In genomic region chr10:87817291-87817872, GRCh38 we compare ENCODE assay signal across 8 cellular contexts. TPM values are rescaled to one million over a fixed set of nuclear protein-coding genes. Genes with fewer than 3 reads are reported as not detected.
DNase-seq lines count a peak whose midpoint lies in the region; ATAC-seq, FAIRE-seq and TF ChIP-seq lines count a peak whose summit lies in the region.

No MANE protein-coding gene starts in this region.

- peak; percentile 40 for DNase-seq in ELR (ENCODE audit: low read depth)
- peak; percentile 23 for DNase-seq in LNCaP clone FGC (ENCODE audit: low read depth)
- peak in 1 of 4 experiments; percentile 5 for DNase-seq in K562 (ENCODE audit: extremely low read depth in 1 of 4, low spot score in 3 of 4)
- DNase-seq in HepG2 (ENCODE audit: low spot score) = peak; percentile 9
- peak in 1 of 2 donors; percentile 5 for DNase-seq in tibial nerve (ENCODE audit: low spot score in 2 of 2)
- no peak for DNase-seq in GM03348 (ENCODE audit: low spot score)
- no peak for DNase-seq in A172 (ENCODE audit: low spot score)

- peak overlapping the region; percentile 85 to 93 for H3K9ac ChIP-seq in K562 (ENCODE audit: insufficient read depth in 1 of 2, low read depth in 2 of 2, low read length in 2 of 2)
- peak overlapping the region; percentile 90 for H3K9ac ChIP-seq in HepG2 (ENCODE audit: insufficient read depth, low read depth, low read length)

- in situ Hi-C loops in K562 (cut with MboI) = no loop called here
- in situ Hi-C loops in HepG2 (cut with HindIII; ENCODE audit: extremely low pct_ligation_motif_present, low pct_unique_long_range_greater_than_20kb) = no loop called here

- TF ChIP-seq CTCF in LNCaP clone FGC (IDR thresholded peaks at IDR 0.05; ENCODE audit: control insufficient read depth, extremely low read depth, insufficient read depth) (no peak), K562 (IDR thresholded peaks at IDR 0.05 in 2 of 3, conservative IDR thresholded peaks at IDR 0.05 in 1 of 3; ENCODE audit: insufficient read depth in 2 of 3, low read depth in 1 of 3, low read length in 3 of 3) (no peak), HepG2 (CRISPR knock-in tag; IDR thresholded peaks at IDR 0.05) (no peak), tibial nerve (IDR thresholded peaks at IDR 0.05) (no peak)

- H3K79me2 ChIP-seq in K562 (ENCODE audit: control insufficient read depth, insufficient read depth, low read length) (peaks cover 55% of the 10 kb centered on the region), HepG2 (ENCODE audit: insufficient read depth, low read length) (peaks cover 55% of the 10 kb centered on the region)

- H2AFZ ChIP-seq in K562 (ENCODE audit: low read depth, low read length) = peak overlapping the region; percentile 99
- H2AFZ ChIP-seq in HepG2 (ENCODE audit: low read length) = no peak overlapping the region

- POLR2A ChIA-PET in K562 (lab: Yijun Ruan, JAX) = interaction anchor here (1.3 to 2.3 kb wide), 2 partner anchors 10 to 16 kb away, joined by 4 to 11 read pairs; no protein-coding TSS in a partner anchor
- POLR2A ChIA-PET in HepG2 (lab: Yijun Ruan, JAX) = interaction anchor here (0.7 to 2.9 kb wide), 5 partner anchors 11 to 313 kb away, joined by 3 to 31 read pairs (median 6); partner anchors contain the start of genes KLLN, MINPP1 and PTEN

- CTCF ChIA-PET in K562 (lab: Yijun Ruan, JAX; ENCODE audit: low intra/inter-chr PET ratio) (interaction anchor here (1.1 kb wide), 1 partner anchor 48 kb away, joined by 3 read pairs; no protein-coding TSS in a partner anchor), HepG2 (lab: Yijun Ruan, JAX; ENCODE audit: low intra/inter-chr PET ratio, low total read pairs) (no interaction called here)

- TF ChIP-seq RAD21 in K562 (CRISPR knock-in tag; conservative IDR thresholded peaks at IDR 0.05 in 1 of 2, IDR thresholded peaks at IDR 0.05 in 1 of 2) = no peak
- TF ChIP-seq RAD21 in HepG2 (CRISPR knock-in tag; IDR thresholded peaks at IDR 0.05) = no peak

- H3K4me2 ChIP-seq in K562 (ENCODE audit: insufficient read depth, low read length) (peak overlapping the region; percentile 98), HepG2 (ENCODE audit: low read depth, low read length) (peak overlapping the region; percentile 94)

- H3K27me3 ChIP-seq in K562 (ENCODE audit: control insufficient read depth in 2 of 2, insufficient read depth in 2 of 2, low read length in 2 of 2) (no peaks in the 10 kb centered on the region), HepG2 (ENCODE audit: control insufficient read depth in 1 of 2, insufficient read depth in 2 of 2, low read length in 2 of 2) (no peaks in the 10 kb centered on the region; a peak in 1 of 5 replicates), tibial nerve (no peaks in the 10 kb centered on the region)

- H3K4me3 ChIP-seq in LNCaP clone FGC (ENCODE audit: low read depth, low read length) = peak overlapping the region; percentile 74
- H3K4me3 ChIP-seq in K562 = peak overlapping the region; percentile 49
- peak overlapping the region; percentile 76 to 85 (median 78) for H3K4me3 ChIP-seq in HepG2 (replicated peaks in 1 of 3; ENCODE audit: insufficient read depth in 1 of 3, low read depth in 2 of 3, low read length in 3 of 3)
- peak overlapping the region; percentile 64 to 85 (median 70) for H3K4me3 ChIP-seq in tibial nerve

- FAIRE-seq in K562 (lab: Jason Lieb, UNC) (peak; percentile 29), HepG2 (lab: Jason Lieb, UNC) (no peak)

- ATAC-seq in GM21529 (IDR thresholded peaks at IDR 0.05; ENCODE audit: unreplicated experiment) (peak; percentile 8), K562 (peak; percentile 59), HepG2 (peak; percentile 58)

- no peaks in the 10 kb centered on the region; the same call in 1 of the 2 replicates for H4K20me1 ChIP-seq in K562 (replicated peaks; ENCODE audit: control insufficient read depth, insufficient read depth, low read length)
- H4K20me1 ChIP-seq in HepG2 (ENCODE audit: insufficient read depth, low read length) = peaks cover 20% of the 10 kb centered on the region; the same call in 1 of the 2 replicates

- peaks cover 22% of the 10 kb centered on the region for H3K36me3 ChIP-seq in K562 (ENCODE audit: control insufficient read depth, insufficient read depth, low read length)
- H3K36me3 ChIP-seq in HepG2 (replicated peaks in 1 of 2; ENCODE audit: control insufficient read depth in 1 of 2, insufficient read depth in 2 of 2, low read length in 2 of 2) = peaks cover 2 to 4% of the 10 kb centered on the region in 2 experiments; a peak in 2 of 5 replicates
- H3K36me3 ChIP-seq in tibial nerve = peaks cover 0 to 4% (median 0%) of the 10 kb centered on the region in 3 donors

- H3K9me3 ChIP-seq in K562 (replicated peaks; ENCODE audit: control insufficient read depth, insufficient read depth, low read depth, low read length) = no peaks in the 10 kb centered on the region
- H3K9me3 ChIP-seq in HepG2 (ENCODE audit: low read length) = no peaks in the 10 kb centered on the region
- H3K9me3 ChIP-seq in tibial nerve = no peaks in the 10 kb centered on the region

- WGBS in K562 (ENCODE audit: insufficient coverage, low coverage, missing lambda C conversion rate) = under 1% methylated on average over 18 of the region's 19 CpGs
- WGBS in HepG2 (ENCODE audit: low lambda C conversion rate) = 1% methylated on average over 19 of the region's 19 CpGs
- 4% methylated on average over 19 of the region's 19 CpGs for WGBS in tibial nerve, 2 donors

- BruUV-seq in K562 (replicated peaks; lab: Mats Ljungman, UMichigan) (TSS peak; percentile 46), HepG2 (replicated peaks; lab: Mats Ljungman, UMichigan) (TSS peak; percentile 54)

- TF ChIP-seq EP300 in K562 (IDR thresholded peaks at IDR 0.05; ENCODE audit: low read length) (no peak), HepG2 (IDR thresholded peaks at IDR 0.05; ENCODE audit: low read depth in 2 of 2, low read length in 2 of 2) (no peak), HepG2 (CRISPR knock-in tag; IDR thresholded peaks at IDR 0.05; ENCODE audit: borderline replicate concordance) (no peak), tibial nerve (IDR thresholded peaks at IDR 0.05) (no peak)

- intact Hi-C loops in K562 (cut with micrococcal nuclease) (loop anchor here (5.0 kb wide), 1 partner anchor 45 kb away; the partner anchor contains the start of genes KLLN and PTEN), HepG2 (cut with micrococcal nuclease; ENCODE audit: unreplicated experiment) (no loop called here)

- H3K27ac ChIP-seq in K562 (ENCODE audit: extremely low read depth, low read depth, low read length) = peak overlapping the region; percentile 77
- H3K27ac ChIP-seq in HepG2 (ENCODE audit: extremely low read length, insufficient read depth, low read length) = peak overlapping the region; percentile 89
- peak overlapping the region; percentile 50 to 85 (median 82) for H3K27ac ChIP-seq in tibial nerve

- TF ChIP-seq POLR2A in K562 (conservative IDR thresholded peaks at IDR 0.05) (no peak), HepG2 (IDR thresholded peaks at IDR 0.05; ENCODE audit: insufficient read depth in 1 of 2, low read depth in 2 of 2, low read length in 2 of 2) (no peak), tibial nerve (IDR thresholded peaks at IDR 0.05) (no peak)

- H3K4me1 ChIP-seq in K562 (replicated peaks in 1 of 2; ENCODE audit: control insufficient read depth in 2 of 2, insufficient read depth in 2 of 2, low read length in 2 of 2) (peaks cover 3 to 5% of the 10 kb centered on the region in 2 experiments; a peak in 3 of 5 replicates), HepG2 (ENCODE audit: insufficient read depth, low read length) (peaks cover 32% of the 10 kb centered on the region), tibial nerve (peaks cover 0 to 29% (median 8%) of the 10 kb centered on the region in 4 donors)

- no peaks in the 10 kb centered on the region for H3K9me1 ChIP-seq in K562 (ENCODE audit: control insufficient read depth, insufficient read depth, low read length)

RNA-seq across cellular contexts. Expression of gene ATAD1, which starts 0.6 kb away (rescaled TPM):
- total RNA-seq in K562 (2011; cell fraction: chromatin; rRNA removed; ENCODE audit: low replicate concordance) = 26.9 and 67.3 TPM in 2 replicates
- 14.2 and 17.1 TPM in 2 replicates for total RNA-seq in K562 (2011; cell fraction: nucleolus; rRNA removed)
- 30.2 and 34.9 TPM in 2 replicates for total RNA-seq in K562 (2011; cell fraction: nucleoplasm; rRNA removed)
- total RNA-seq in K562 (2014; rRNA removed) (11.3 and 13.9 TPM in 2 replicates), K562 (2014; rRNA removed; fragmentation: Illumina TruSeq; extraction: Trizol) (33.8 and 42.0 TPM in 2 replicates), K562 (2015; rRNA removed; fragmentation: Illumina TruSeq; extraction: Trizol) (24.5 and 26.8 TPM in 2 replicates), K562 (2021) (28.9 and 33.2 TPM in 2 replicates), HepG2 (2016; rRNA removed; fragmentation: Illumina TruSeq; extraction: Trizol) (23.2 and 28.2 TPM in 2 replicates), tibial nerve (10 to 100 TPM; 21.8 to 45.9 (median 26.9) TPM)
- polyA plus RNA-seq in K562 (2011; rRNA removed) (23.6 and 30.4 TPM in 2 replicates), K562 (2014; fragmentation: Illumina TruSeq; extraction: Trizol) (21.6 and 26.8 TPM in 2 replicates), K562 (2014; fragmentation: Nextera tagmentation; extraction: Ambion mirVana) (10 to 100 TPM; 27.3 to 31.0 TPM), K562 (2014; rRNA removed) (16.9 and 18.9 TPM in 2 replicates), HepG2 (2011; rRNA removed) (13.2 and 14.9 TPM in 2 replicates)
- 4.1 and 10.3 TPM in 2 replicates for polyA plus RNA-seq in K562 (2011; cell fraction: cytosol; rRNA removed)
- 5.6 and 8.9 TPM in 2 replicates for polyA plus RNA-seq in K562 (2011; cell fraction: nucleus; rRNA removed)
- polyA plus RNA-seq in K562 (2012) = 16.8 and 18.9 TPM in 2 replicates
- polyA minus RNA-seq in K562 (2011; rRNA and poly(A)+ RNA removed) = 39.5 and 40.0 TPM in 2 replicates
- 12.5 and 15.4 TPM in 2 replicates for polyA minus RNA-seq in K562 (2011; cell fraction: cytosol; rRNA and poly(A)+ RNA removed)
- polyA minus RNA-seq in K562 (2011; cell fraction: nucleus; rRNA and poly(A)+ RNA removed) = 9.7 and 16.1 TPM in 2 replicates
- 4.1 and 4.4 TPM in 2 replicates for total RNA-seq in HepG2 (2016; cell fraction: cytosol; rRNA removed; fragmentation: Illumina TruSeq; extraction: Trizol; ENCODE audit: low read depth)
- total RNA-seq in HepG2 (2016; cell fraction: insoluble cytoplasmic fraction; rRNA removed; fragmentation: Illumina TruSeq; extraction: Trizol) = 20.5 and 28.2 TPM in 2 replicates
- 9.8 and 11.6 TPM in 2 replicates for total RNA-seq in HepG2 (2016; cell fraction: membrane; rRNA removed; fragmentation: Illumina TruSeq; extraction: Trizol)
- total RNA-seq in HepG2 (2016; cell fraction: nucleus; rRNA removed; fragmentation: Illumina TruSeq; extraction: Trizol) = 31.5 and 36.1 TPM in 2 replicates
- polyA plus RNA-seq in HepG2 (2011; cell fraction: cytosol; rRNA removed) = 5.7 and 10.9 TPM in 2 replicates
- 9.2 and 13.6 TPM in 2 replicates for polyA plus RNA-seq in HepG2 (2011; cell fraction: nucleus; rRNA removed)
- polyA plus RNA-seq in HepG2 (2012) = 28.9 and 35.5 TPM in 2 replicates
- 1.4 and 1.9 TPM in 2 replicates for polyA plus RNA-seq in HepG2 (2016; cell fraction: cytosol; fragmentation: Illumina TruSeq; extraction: Trizol; ENCODE audit: low read depth)
- 15.9 and 16.5 TPM in 2 replicates for polyA plus RNA-seq in HepG2 (2016; cell fraction: insoluble cytoplasmic fraction; fragmentation: Illumina TruSeq; extraction: Trizol; ENCODE audit: low read depth)
- 5.1 and 5.7 TPM in 2 replicates for polyA plus RNA-seq in HepG2 (2016; cell fraction: membrane; fragmentation: Illumina TruSeq; extraction: Trizol; ENCODE audit: low read depth)
- polyA plus RNA-seq in HepG2 (2016; cell fraction: nucleus; fragmentation: Illumina TruSeq; extraction: Trizol; ENCODE audit: insufficient read depth, low read depth) = 35.9 and 37.6 TPM in 2 replicates
- polyA minus RNA-seq in HepG2 (2011; rRNA and poly(A)+ RNA removed; ENCODE audit: low replicate concordance) = 8.2 and 36.0 TPM in 2 replicates
- 15.2 and 18.0 TPM in 2 replicates for polyA minus RNA-seq in HepG2 (2011; cell fraction: cytosol; rRNA and poly(A)+ RNA removed)
- polyA minus RNA-seq in HepG2 (2011; cell fraction: nucleus; rRNA and poly(A)+ RNA removed) = 45.7 and 51.8 TPM in 2 replicates
- total RNA-seq in A172 (2014; rRNA removed; shearing (Covaris generic)) = 62.9 TPM in 2 replicates

RNA-seq across cellular contexts. Expression of gene KLLN, which starts 46.0 kb away (rescaled TPM):
- total RNA-seq in K562 (2011; cell fraction: chromatin; rRNA removed; ENCODE audit: low replicate concordance) = 0.42 and 0.51 TPM in 2 replicates
- 0.39 and 0.50 TPM in 2 replicates for total RNA-seq in K562 (2011; cell fraction: nucleolus; rRNA removed)
- 0.37 and 0.84 TPM in 2 replicates for total RNA-seq in K562 (2011; cell fraction: nucleoplasm; rRNA removed)
- total RNA-seq in K562 (2014; rRNA removed) (0.09 and 0.41 TPM in 2 replicates), K562 (2014; rRNA removed; fragmentation: Illumina TruSeq; extraction: Trizol) (0.22 and 0.29 TPM in 2 replicates), K562 (2015; rRNA removed; fragmentation: Illumina TruSeq; extraction: Trizol) (0.25 and 0.34 TPM in 2 replicates), K562 (2021) (0.25 and 0.40 TPM in 2 replicates), HepG2 (2016; rRNA removed; fragmentation: Illumina TruSeq; extraction: Trizol) (0.39 and 0.44 TPM in 2 replicates), tibial nerve (1 to 10 TPM in 2 of 4 donors, under 1 TPM in 2; 0.78 to 2.2 (median 1.3) TPM)
- polyA plus RNA-seq in K562 (2011; rRNA removed) (0.07 and 0.08 TPM in 2 replicates), K562 (2014; fragmentation: Illumina TruSeq; extraction: Trizol) (0.22 and 0.29 TPM in 2 replicates), K562 (2014; fragmentation: Nextera tagmentation; extraction: Ambion mirVana) (under 1 TPM; 0.29 to 0.35 TPM), K562 (2014; rRNA removed) (0.08 and 0.32 TPM in 2 replicates), HepG2 (2011; rRNA removed) (0.08 and 0.12 TPM in 2 replicates)
- 0.10 and 0.12 TPM in 2 replicates for polyA plus RNA-seq in K562 (2011; cell fraction: cytosol; rRNA removed)
- polyA plus RNA-seq in K562 (2011; cell fraction: nucleus; rRNA removed) = 0.07 and 0.08 TPM in 2 replicates
- polyA plus RNA-seq in K562 (2012) = 0.21 and 0.44 TPM in 2 replicates
- 0.18 and 0.24 TPM in 2 replicates for polyA minus RNA-seq in K562 (2011; rRNA and poly(A)+ RNA removed)
- polyA minus RNA-seq in K562 (2011; cell fraction: cytosol; rRNA and poly(A)+ RNA removed) = not detected in 2 replicates
- polyA minus RNA-seq in K562 (2011; cell fraction: nucleus; rRNA and poly(A)+ RNA removed) = 0.54 and 0.89 TPM in 2 replicates
- total RNA-seq in HepG2 (2016; cell fraction: cytosol; rRNA removed; fragmentation: Illumina TruSeq; extraction: Trizol; ENCODE audit: low read depth) = 0.53 and 0.61 TPM in 2 replicates
- total RNA-seq in HepG2 (2016; cell fraction: insoluble cytoplasmic fraction; rRNA removed; fragmentation: Illumina TruSeq; extraction: Trizol) = 0.45 and 0.46 TPM in 2 replicates
- total RNA-seq in HepG2 (2016; cell fraction: membrane; rRNA removed; fragmentation: Illumina TruSeq; extraction: Trizol) = 0.68 and 0.76 TPM in 2 replicates
- 0.56 and 0.63 TPM in 2 replicates for total RNA-seq in HepG2 (2016; cell fraction: nucleus; rRNA removed; fragmentation: Illumina TruSeq; extraction: Trizol)
- 0.12 and 0.14 TPM in 2 replicates for polyA plus RNA-seq in HepG2 (2011; cell fraction: cytosol; rRNA removed)
- polyA plus RNA-seq in HepG2 (2011; cell fraction: nucleus; rRNA removed) = 0.19 and 0.23 TPM in 2 replicates
- polyA plus RNA-seq in HepG2 (2012) = 0.15 and 0.34 TPM in 2 replicates
- 0.06 and 0.10 TPM in 2 replicates for polyA plus RNA-seq in HepG2 (2016; cell fraction: cytosol; fragmentation: Illumina TruSeq; extraction: Trizol; ENCODE audit: low read depth)
- 0.38 and 0.51 TPM in 2 replicates for polyA plus RNA-seq in HepG2 (2016; cell fraction: insoluble cytoplasmic fraction; fragmentation: Illumina TruSeq; extraction: Trizol; ENCODE audit: low read depth)
- 0.28 and 0.29 TPM in 2 replicates for polyA plus RNA-seq in HepG2 (2016; cell fraction: membrane; fragmentation: Illumina TruSeq; extraction: Trizol; ENCODE audit: low read depth)
- polyA plus RNA-seq in HepG2 (2016; cell fraction: nucleus; fragmentation: Illumina TruSeq; extraction: Trizol; ENCODE audit: insufficient read depth, low read depth) = 0.27 TPM in 2 replicates
- 0.64 and 3.7 TPM in 2 replicates for polyA minus RNA-seq in HepG2 (2011; rRNA and poly(A)+ RNA removed; ENCODE audit: low replicate concordance)
- 0.20 and 0.35 TPM in 2 replicates for polyA minus RNA-seq in HepG2 (2011; cell fraction: cytosol; rRNA and poly(A)+ RNA removed)
- polyA minus RNA-seq in HepG2 (2011; cell fraction: nucleus; rRNA and poly(A)+ RNA removed) = 0.75 and 1.0 TPM in 2 replicates
- total RNA-seq in A172 (2014; rRNA removed; shearing (Covaris generic)) = 0.41 and 0.43 TPM in 2 replicates

RNA-seq across cellular contexts. Expression of gene PTEN, which starts 46.0 kb away (rescaled TPM):
- total RNA-seq in K562 (2011; cell fraction: chromatin; rRNA removed; ENCODE audit: low replicate concordance) = 26.5 and 143 TPM in 2 replicates
- 16.0 and 23.8 TPM in 2 replicates for total RNA-seq in K562 (2011; cell fraction: nucleolus; rRNA removed)
- 61.3 and 94.4 TPM in 2 replicates for total RNA-seq in K562 (2011; cell fraction: nucleoplasm; rRNA removed)
- 16.9 and 22.2 TPM in 2 replicates for total RNA-seq in K562 (2014; rRNA removed)
- 56.9 and 58.5 TPM in 2 replicates for total RNA-seq in K562 (2014; rRNA removed; fragmentation: Illumina TruSeq; extraction: Trizol)
- total RNA-seq in K562 (2015; rRNA removed; fragmentation: Illumina TruSeq; extraction: Trizol) = 52.7 and 56.4 TPM in 2 replicates
- total RNA-seq in K562 (2021) = 25.0 and 28.4 TPM in 2 replicates
- polyA plus RNA-seq in K562 (2011; rRNA removed) = 24.2 and 25.0 TPM in 2 replicates
- 3.4 and 4.9 TPM in 2 replicates for polyA plus RNA-seq in K562 (2011; cell fraction: cytosol; rRNA removed)
- polyA plus RNA-seq in K562 (2011; cell fraction: nucleus; rRNA removed) = 12.9 and 20.9 TPM in 2 replicates
- 17.3 and 29.7 TPM in 2 replicates for polyA plus RNA-seq in K562 (2012)
- polyA plus RNA-seq in K562 (2014; fragmentation: Illumina TruSeq; extraction: Trizol) = 15.6 and 15.7 TPM in 2 replicates
- 10 to 100 TPM in 1 of 2 experiments, 1 to 10 TPM in 1; 8.4 to 12.8 TPM for polyA plus RNA-seq in K562 (2014; fragmentation: Nextera tagmentation; extraction: Ambion mirVana)
- polyA plus RNA-seq in K562 (2014; rRNA removed) = 13.1 and 18.5 TPM in 2 replicates
- 78.7 and 109 TPM in 2 replicates for polyA minus RNA-seq in K562 (2011; rRNA and poly(A)+ RNA removed)
- 24.5 and 44.1 TPM in 2 replicates for polyA minus RNA-seq in K562 (2011; cell fraction: cytosol; rRNA and poly(A)+ RNA removed)
- 54.4 and 127 TPM in 2 replicates for polyA minus RNA-seq in K562 (2011; cell fraction: nucleus; rRNA and poly(A)+ RNA removed)
- 53.4 and 61.3 TPM in 2 replicates for total RNA-seq in HepG2 (2016; rRNA removed; fragmentation: Illumina TruSeq; extraction: Trizol)
- total RNA-seq in HepG2 (2016; cell fraction: cytosol; rRNA removed; fragmentation: Illumina TruSeq; extraction: Trizol; ENCODE audit: low read depth) = 82.4 and 88.0 TPM in 2 replicates
- 47.2 and 66.2 TPM in 2 replicates for total RNA-seq in HepG2 (2016; cell fraction: insoluble cytoplasmic fraction; rRNA removed; fragmentation: Illumina TruSeq; extraction: Trizol)
- 81.1 and 107 TPM in 2 replicates for total RNA-seq in HepG2 (2016; cell fraction: membrane; rRNA removed; fragmentation: Illumina TruSeq; extraction: Trizol)
- total RNA-seq in HepG2 (2016; cell fraction: nucleus; rRNA removed; fragmentation: Illumina TruSeq; extraction: Trizol) = 127 and 136 TPM in 2 replicates
- polyA plus RNA-seq in HepG2 (2011; rRNA removed) = 21.4 and 30.3 TPM in 2 replicates
- polyA plus RNA-seq in HepG2 (2011; cell fraction: cytosol; rRNA removed) = 7.0 and 9.2 TPM in 2 replicates
- 16.9 and 17.8 TPM in 2 replicates for polyA plus RNA-seq in HepG2 (2011; cell fraction: nucleus; rRNA removed)
- 34.8 and 38.6 TPM in 2 replicates for polyA plus RNA-seq in HepG2 (2012)
- 34.1 and 35.2 TPM in 2 replicates for polyA plus RNA-seq in HepG2 (2016; cell fraction: cytosol; fragmentation: Illumina TruSeq; extraction: Trizol; ENCODE audit: low read depth)
- 41.9 and 43.9 TPM in 2 replicates for polyA plus RNA-seq in HepG2 (2016; cell fraction: insoluble cytoplasmic fraction; fragmentation: Illumina TruSeq; extraction: Trizol; ENCODE audit: low read depth)
- polyA plus RNA-seq in HepG2 (2016; cell fraction: membrane; fragmentation: Illumina TruSeq; extraction: Trizol; ENCODE audit: low read depth) = 60.0 and 64.3 TPM in 2 replicates
- polyA plus RNA-seq in HepG2 (2016; cell fraction: nucleus; fragmentation: Illumina TruSeq; extraction: Trizol; ENCODE audit: insufficient read depth, low read depth) = 62.6 and 63.9 TPM in 2 replicates
- 18.6 and 85.7 TPM in 2 replicates for polyA minus RNA-seq in HepG2 (2011; rRNA and poly(A)+ RNA removed; ENCODE audit: low replicate concordance)
- 43.6 and 59.8 TPM in 2 replicates for polyA minus RNA-seq in HepG2 (2011; cell fraction: cytosol; rRNA and poly(A)+ RNA removed)
- 255 and 302 TPM in 2 replicates for polyA minus RNA-seq in HepG2 (2011; cell fraction: nucleus; rRNA and poly(A)+ RNA removed)
- total RNA-seq in tibial nerve = 100 to 1,000 TPM; 143 to 224 (median 171) TPM
- 11.3 and 11.6 TPM in 2 replicates for total RNA-seq in A172 (2014; rRNA removed; shearing (Covaris generic))

Comparison
In these comparisons a context has a peak if more than half of its experiments do, and no peak if none do; other contexts are left out.
1. DNase-seq: peak in ELR (single experiment), LNCaP clone FGC (single experiment) and HepG2 (single experiment); none in GM03348 (single experiment) and A172 (single experiment).
2. ATAC-seq: peak in every context shown above with its lines; median percentile 59 in K562; 58 in HepG2; 8 in GM21529.
3. Peak in every context shown above with its lines, with median percentiles within 50 percentile points of each other: H3K4me3 ChIP-seq and H3K27ac ChIP-seq.